Comparison of ENCODE assay signal across 19 cellular contexts in genomic region chr3:184633185-184633584, GRCh38.
DNase-seq lines count a peak whose midpoint lies in the region; ATAC-seq and TF ChIP-seq lines count a peak whose summit lies in the region.
"Had no signal": no experiment of that assay in that cellular context is flagged by ENCODE, and none has a peak within 500 bp of the region (broad histone marks: within the 10 kb centered on the region; RNA-seq: fewer than 3 reads in every experiment).

No MANE protein-coding gene starts in this region.

- peaks cover 74% of the 10 kb centered on the region for H3F3A ChIP-seq in neural progenitor cell (ENCODE audit: low read depth)

- H3K4me3 Mint-ChIP-seq in T-helper 17 cell (no peak overlapping the region), neural progenitor cell (peak overlapping the region; percentile 64)
- H3K4me3 Mint-ChIP-seq: CD4-positive, alpha-beta memory T cell had no signal

- H3K27me3 ChIP-seq in left ventricle myocardium inferior (ENCODE audit: low read depth) (no peaks in the 10 kb centered on the region), neural progenitor cell (no peaks in the 10 kb centered on the region)
- H3K27me3 ChIP-seq: BE2C, Peyer's patch had no signal

- H3K9me3 ChIP-seq in T-helper 17 cell (ENCODE audit: control insufficient read depth, low read length, poor library complexity, severe bottlenecking) (no peaks in the 10 kb centered on the region), left ventricle myocardium inferior (replicated peaks) (no peaks in the 10 kb centered on the region), neural progenitor cell (ENCODE audit: low read depth) (no peaks in the 10 kb centered on the region)
- H3K9me3 ChIP-seq: BE2C, Peyer's patch had no signal

- DNase-seq in NCI-H524 (lab: John Stamatoyannopoulos, UW) (peak; percentile 81 to 88), T-helper 17 cell (no peak), left ventricle myocardium inferior (no peak), neural progenitor cell (ENCODE audit: low spot score) (peak; percentile 67), kidney glomerular epithelial cell (lab: John Stamatoyannopoulos, UW) (no peak), Kasumi-1 (lab: John Stamatoyannopoulos, UW) (no peak)
- DNase-seq: BE2C; CD4-positive, alpha-beta memory T cell; GF-D8; GOT3; KBM-7; NCI-H1092; NCI-H1694; NCI-H2107; NCI-H774; SHP77 treated with DMSO at 0.1 percent for 48 hours had no signal

- H3K27ac Mint-ChIP-seq in T-helper 17 cell (peak overlapping the region; percentile 37), neural progenitor cell (peak overlapping the region; percentile 99)

- H3K4me3 ChIP-seq in left ventricle myocardium inferior (no peak overlapping the region), neural progenitor cell (no peak overlapping the region)
- H3K4me3 ChIP-seq: Peyer's patch had no signal

- peak overlapping the region; percentile 32 for H3K27ac ChIP-seq in left ventricle myocardium inferior (replicated peaks)
- no peak overlapping the region for H3K27ac ChIP-seq in neural progenitor cell
- H3K27ac ChIP-seq: Peyer's patch had no signal

- H3K4me1 ChIP-seq in left ventricle myocardium inferior (peaks cover 28% of the 10 kb centered on the region), neural progenitor cell (peaks cover 78% of the 10 kb centered on the region)
- H3K4me1 ChIP-seq: Peyer's patch had no signal

- no peaks in the 10 kb centered on the region for H4K20me1 ChIP-seq in neural progenitor cell (ENCODE audit: low read depth)

- TF ChIP-seq CTCF in left ventricle myocardium inferior (IDR thresholded peaks at IDR 0.05; ENCODE audit: borderline replicate concordance) = no peak
- TF ChIP-seq CTCF in neural progenitor cell (IDR thresholded peaks at IDR 0.05) = no peak

- H3K4me2 ChIP-seq in neural progenitor cell = peak overlapping the region; percentile 54

- H3K79me2 ChIP-seq in neural progenitor cell (ENCODE audit: low read depth) = no peaks in the 10 kb centered on the region

- peaks cover 25% of the 10 kb centered on the region for H3K4me1 Mint-ChIP-seq in T-helper 17 cell
- H3K4me1 Mint-ChIP-seq in neural progenitor cell = peaks cover 66% of the 10 kb centered on the region

- ATAC-seq in T-helper 17 cell (no peak), GM19324 (IDR thresholded peaks at IDR 0.05; ENCODE audit: low FRiP score, unreplicated experiment) (no peak), HG03095 (IDR thresholded peaks at IDR 0.05; ENCODE audit: unreplicated experiment) (no peak)

- peaks cover 7% of the 10 kb centered on the region for H3K36me3 Mint-ChIP-seq in T-helper 17 cell (ENCODE audit: low read depth)
- no peaks in the 10 kb centered on the region for H3K36me3 Mint-ChIP-seq in neural progenitor cell
- H3K36me3 Mint-ChIP-seq: CD4-positive, alpha-beta memory T cell had no signal

- intact Hi-C loops in left ventricle myocardium inferior (cut with micrococcal nuclease) = no loop called here

- no peak overlapping the region for H3K9ac ChIP-seq in neural progenitor cell

- H3K27me3 Mint-ChIP-seq in T-helper 17 cell = peaks cover 21% of the 10 kb centered on the region
- H3K27me3 Mint-ChIP-seq in neural progenitor cell (ENCODE audit: insufficient read depth, low read depth) = peaks cover 15% of the 10 kb centered on the region

- no peaks in the 10 kb centered on the region for H3K9me3 Mint-ChIP-seq in neural progenitor cell
- H3K9me3 Mint-ChIP-seq: CD4-positive, alpha-beta memory T cell had no signal

- H3K36me3 ChIP-seq in left ventricle myocardium inferior = no peaks in the 10 kb centered on the region
- H3K36me3 ChIP-seq in neural progenitor cell = no peaks in the 10 kb centered on the region
- H3K36me3 ChIP-seq: BE2C, Peyer's patch had no signal

- H2AFZ ChIP-seq in neural progenitor cell (replicated peaks) = no peak overlapping the region

Comparison
In these comparisons a context has a peak if more than half of its experiments do, and no peak if none do; other contexts are left out.
1. DNase-seq: peak in NCI-H524 (2 of 2) and neural progenitor cell (single experiment); none in T-helper 17 cell (0 of 3), left ventricle myocardium inferior (single experiment), kidney glomerular epithelial cell (single experiment) and Kasumi-1 (0 of 2).